11 cellular contexts compared by ENCODE assay signal in genomic region chr1:201259476-201260235, GRCh38. TPM values are rescaled to one million over a fixed set of nuclear protein-coding genes. Genes with fewer than 3 reads are reported as not detected.
DNase-seq lines count a peak whose midpoint lies in the region; ATAC-seq and TF ChIP-seq lines count a peak whose summit lies in the region.
"Had no signal": no experiment of that assay in that cellular context is flagged by ENCODE, and none has a peak within 500 bp of the region (broad histone marks: within the 10 kb centered on the region; RNA-seq: fewer than 3 reads in every experiment).

No MANE protein-coding gene starts in this region.

- DNase-seq in AG08395 (ENCODE audit: low spot score) (peak; percentile 57), mammary epithelial cell (peak; percentile 83), left kidney (ENCODE audit: low read depth, low spot score) (peak; percentile 39), RPMI8226 (no peak)
- no peak for DNase-seq in stimulated activated CD4-positive, alpha-beta T cell treated with anti-CD3 and anti-CD28 coated beads, Interleukin-4, amount 100 ng/mL, for 4 hours
- no peak for DNase-seq in stimulated activated naive CD8-positive, alpha-beta T cell treated with anti-CD3 and anti-CD28 coated beads, Interleukin-15, Interleukin-2, amounts not matched to agents 100 U/mL and 50 U/mL, for 24 hours
- DNase-seq: T-helper 1 cell had no signal

- H4K20me1 ChIP-seq in mammary epithelial cell (ENCODE audit: insufficient read depth, low read length), result no peaks in the 10 kb centered on the region

- BruUV-seq in mammary epithelial cell (replicated peaks; lab: Mats Ljungman, UMichigan), result no TSS peak

- peak; percentile 16 to 30 for TF ChIP-seq CTCF in mammary epithelial cell (conservative IDR thresholded peaks at IDR 0.05 in 1 of 2, IDR thresholded peaks at IDR 0.05 in 1 of 2; ENCODE audit: extremely low read depth in 1 of 2, insufficient read depth in 1 of 2, low read depth in 1 of 2, low read length in 2 of 2)

- intact Hi-C loops in mammary epithelial cell (cut with micrococcal nuclease), result loop anchor here (1.0 kb wide), 3 partner anchors 24 to 52 kb away; partner anchors contain the start of gene PKP1

- H3K9ac ChIP-seq in HUES64 (ENCODE audit: low read depth, low read length) (0 out of 2 replicates have a peak overlapping the region, but pooled peaks have one; percentile 39), mammary epithelial cell (ENCODE audit: insufficient read depth, low read length) (peak overlapping the region; percentile 75)

- H3K4me3 ChIP-seq in HUES64 (ENCODE audit: low read length), result peak overlapping the region; percentile 58
- peak overlapping the region in 2 of 3 experiments; percentile 37 to 42 for H3K4me3 ChIP-seq in mammary epithelial cell (replicated peaks in 1 of 3; ENCODE audit: insufficient read depth in 1 of 3, low read depth in 2 of 3, low read length in 3 of 3)
- H3K4me3 ChIP-seq: adrenal gland had no signal

- no peak for ATAC-seq in HG02678 (IDR thresholded peaks at IDR 0.05; ENCODE audit: unreplicated experiment)
- ATAC-seq in stimulated activated naive CD8-positive, alpha-beta T cell treated with anti-CD3 and anti-CD28 coated beads, Interleukin-15, Interleukin-2, amounts not matched to agents 100 U/mL and 50 U/mL, for 24 hours, result no peak

- H2AFZ ChIP-seq in mammary epithelial cell (ENCODE audit: low read depth, low read length), result peak overlapping the region; percentile 74

- H3K4me2 ChIP-seq in mammary epithelial cell (ENCODE audit: insufficient read depth, low read depth, low read length), result peak overlapping the region; percentile 93

- dilution Hi-C loops in mammary epithelial cell (cut with HindIII; ENCODE audit: low sequenced_read_pairs), result no loop called here

- no peaks in the 10 kb centered on the region for H3K36me3 ChIP-seq in HUES64 (ENCODE audit: insufficient read depth, low read length)
- H3K36me3 ChIP-seq in mammary epithelial cell (ENCODE audit: insufficient read depth, low read length), result no peaks in the 10 kb centered on the region
- H3K36me3 ChIP-seq: adrenal gland had no signal

- peaks cover 11% of the 10 kb centered on the region for H3K27me3 ChIP-seq in HUES64 (ENCODE audit: insufficient read depth, low read length)
- H3K27me3 ChIP-seq in mammary epithelial cell (ENCODE audit: insufficient read depth, low read length), result no peaks in the 10 kb centered on the region

- CTCF ChIA-PET in mammary epithelial cell (lab: Charles Lee; ENCODE audit: low non-redundant PET), result interaction anchor here (0.5 to 0.8 kb wide), 9 partner anchors 20 to 1303 kb away, joined by 3 to 12 read pairs (median 5); partner anchors contain the start of gene PKP1

- in situ Hi-C loops in mammary epithelial cell (cut with MboI; ENCODE audit: low sequenced_read_pairs in 2 of 2), result loop anchor here in 1 of 2 donors (10.0 kb wide), 1 partner anchor 105 kb away; no protein-coding TSS in a partner anchor

- no peaks in the 10 kb centered on the region; the same call in 1 of the 2 replicates for H3K4me1 ChIP-seq in HUES64 (ENCODE audit: insufficient read depth, low read length)
- H3K4me1 ChIP-seq in mammary epithelial cell (ENCODE audit: insufficient read depth, low read length), result peaks cover 32% of the 10 kb centered on the region
- H3K4me1 ChIP-seq: adrenal gland had no signal

- H3K9me3 ChIP-seq in HUES64 (ENCODE audit: insufficient read depth, low read depth, low read length), result no peaks in the 10 kb centered on the region
- H3K9me3 ChIP-seq in mammary epithelial cell (replicated peaks; ENCODE audit: insufficient read depth, low read length), result peaks cover 4% of the 10 kb centered on the region
- H3K9me3 ChIP-seq: adrenal gland had no signal

- H3K27ac ChIP-seq in HUES64 (ENCODE audit: low read depth, low read length), result no peak overlapping the region
- H3K27ac ChIP-seq in mammary epithelial cell (ENCODE audit: insufficient read depth, low read depth, low read length), result peak overlapping the region; percentile 84
- H3K27ac ChIP-seq: adrenal gland had no signal

- WGBS in HUES64, result 16% methylated on average over 27 of the region's 28 CpGs
- 1% methylated on average over 20 of the region's 28 CpGs for WGBS in mammary epithelial cell (ENCODE audit: low coverage, missing lambda C conversion rate)

- H3K79me2 ChIP-seq in mammary epithelial cell (ENCODE audit: insufficient read depth, low read length), result no peaks in the 10 kb centered on the region

RNA-seq across cellular contexts. Expression of gene PKP1, which starts 23.6 kb away (rescaled TPM):
- 0.10 TPM for polyA plus RNA-seq in HUES64 (2013, experiment 1 of 2)
- polyA plus RNA-seq in HUES64 (2013, experiment 2 of 2), result not detected
- total RNA-seq in mammary epithelial cell, result 100 to 1,000 TPM; 102 to 201 TPM
- polyA plus RNA-seq in mammary epithelial cell, result 155 TPM
- 253 TPM for polyA minus RNA-seq in mammary epithelial cell
- polyA plus RNA-seq: IgD-negative memory B cell had no signal

Comparison
In these comparisons a context has a peak if more than half of its experiments do, and no peak if none do; other contexts are left out.
1. DNase-seq: peak in AG08395 (single experiment), mammary epithelial cell (single experiment) and left kidney (single experiment); none in stimulated activated CD4-positive, alpha-beta T cell treated with anti-CD3 and anti-CD28 coated beads, Interleukin-4, amount 100 ng/mL, for 4 hours (0 of 2), RPMI8226 (single experiment) and stimulated activated naive CD8-positive, alpha-beta T cell treated with anti-CD3 and anti-CD28 coated beads, Interleukin-15, Interleukin-2, amounts not matched to agents 100 U/mL and 50 U/mL, for 24 hours (single experiment).